ENCODE assay signal across 7 cellular contexts in genomic region chr11:45665206-45665932, GRCh38. TPM values are rescaled to one million over a fixed set of nuclear protein-coding genes. Genes with fewer than 3 reads are reported as not detected.
DNase-seq lines count a peak whose midpoint lies in the region; TF ChIP-seq lines count a peak whose summit lies in the region.

Gene CHST1 (minus strand): TSS chr11:45665622. CDS start chr11:45650923, 14,699 bp downstream.

- no peaks in the 10 kb centered on the region for H3K9me3 ChIP-seq in iPS-18a (ENCODE audit: control insufficient read depth, low read depth, low read length)
- no peaks in the 10 kb centered on the region for H3K9me3 ChIP-seq in sigmoid colon

- H3K4me1 ChIP-seq in iPS-18a (ENCODE audit: control insufficient read depth, low read depth, low read length) (peaks cover 31% of the 10 kb centered on the region), sigmoid colon (peaks cover 0 to 25% (median 22%) of the 10 kb centered on the region in 4 donors)

- H3K36me3 Mint-ChIP-seq in brain = no peaks in the 10 kb centered on the region

- H3K4me3 ChIP-seq in iPS-18a (ENCODE audit: low read length) (peak within 1 kb of the TSS; percentile 48), sigmoid colon (peak within 1 kb of the TSS; percentile 44 to 73 (median 62))

- intact Hi-C loops in sigmoid colon (cut with DNase I) = no loop called here

- TF ChIP-seq CTCF in brain (conservative IDR thresholded peaks at IDR 0.05) (no peak), sigmoid colon (IDR thresholded peaks at IDR 0.05) (no peak)

- H3K27ac ChIP-seq in iPS-18a (ENCODE audit: low read length) (no peak within 1 kb of the TSS), sigmoid colon (peak within 1 kb of the TSS; percentile 43 to 55 (median 50))

- peak within 1 kb of the TSS; percentile 77 to 84 (median 79) for H3K4me3 Mint-ChIP-seq in brain

- H3K9me3 Mint-ChIP-seq in brain = peaks cover 0 to 4% (median 0%) of the 10 kb centered on the region in 5 experiments

- TF ChIP-seq EP300 in sigmoid colon (IDR thresholded peaks at IDR 0.05) = no peak

- WGBS in sigmoid colon, 2 donors = 1% methylated on average over 96 of the region's 96 CpGs

- H3K36me3 ChIP-seq in iPS-18a (ENCODE audit: control insufficient read depth, low read depth, low read length) = no peaks in the 10 kb centered on the region
- H3K36me3 ChIP-seq in sigmoid colon = no peaks in the 10 kb centered on the region

- H3K27me3 ChIP-seq in iPS-18a (ENCODE audit: control insufficient read depth, insufficient read depth, low read length) (peaks cover 48% of the 10 kb centered on the region), sigmoid colon (peaks cover 23 to 45% (median 28%) of the 10 kb centered on the region in 3 donors)

- no peak for TF ChIP-seq POLR2A in sigmoid colon (IDR thresholded peaks at IDR 0.05)

- H3K27me3 Mint-ChIP-seq in brain = peaks cover 6% of the 10 kb centered on the region

- peak; percentile 25 for DNase-seq in ELR (ENCODE audit: low read depth)
- peak; percentile 71 for DNase-seq in NCI-H146 (lab: John Stamatoyannopoulos, UW)
- peak; percentile 74 for DNase-seq in sigmoid colon
- no peak for DNase-seq in foreskin melanocyte
- DNase-seq in amniotic stem cell (lab: John Stamatoyannopoulos, UW) = no peak

- peaks cover 52% of the 10 kb centered on the region for H3K4me1 Mint-ChIP-seq in brain

- H3K27ac Mint-ChIP-seq in brain = peak within 1 kb of the TSS in 1 of 5 experiments; percentile 52

- no peak within 1 kb of the TSS for H3K9ac ChIP-seq in iPS-18a (ENCODE audit: low read length)

RNA-seq across cellular contexts. Expression of gene CHST1, which starts in this region (rescaled TPM):
- 17.4 TPM for polyA plus RNA-seq in brain (ENCODE audit: insufficient read depth, low read depth, low replicate concordance)
- 1 to 10 TPM in 3 of 4 donors, under 1 TPM in 1; 0.55 to 1.5 (median 1.5) TPM for total RNA-seq in sigmoid colon
- 1 to 10 TPM in 1 of 3 donors, under 1 TPM in 2; 0.23 to 1.2 (median 0.60) TPM for polyA plus RNA-seq in sigmoid colon

Comparison
In these comparisons a context has a peak if more than half of its experiments do, and no peak if none do; other contexts are left out.
1. DNase-seq: peak in ELR (single experiment), NCI-H146 (single experiment) and sigmoid colon (single experiment); none in foreskin melanocyte (single experiment) and amniotic stem cell (single experiment).